Comparison of ENCODE assay signal across 12 cellular contexts in genomic region chr18:11163668-11164067, GRCh38. TPM values are rescaled to one million over a fixed set of nuclear protein-coding genes. Genes with fewer than 3 reads are reported as not detected.
DNase-seq lines count a peak whose midpoint lies in the region; ATAC-seq, FAIRE-seq and TF ChIP-seq lines count a peak whose summit lies in the region.
"Had no signal": no experiment of that assay in that cellular context is flagged by ENCODE, and none has a peak within 500 bp of the region (broad histone marks: within the 10 kb centered on the region; RNA-seq: fewer than 3 reads in every experiment).

No MANE protein-coding gene starts in this region.

- peak; percentile 74 for DNase-seq in ELF-1 (ENCODE audit: low read depth, low spot score)
- DNase-seq in Kasumi-1 (lab: John Stamatoyannopoulos, UW): peak; percentile 5 to 14
- no peak for DNase-seq in esophagus muscularis mucosa (ENCODE audit: extremely low spot score)
- DNase-seq in mucosa of descending colon: peak in 2 of 3 donors; percentile 29 to 34
- no peak for DNase-seq in frontal cortex (ENCODE audit: low spot score in 2 of 2)
- no peak for DNase-seq in activated T-cell treated with anti-CD3 and anti-CD28 coated beads, Interleukin-2, amount 50 U/mL, for 24 hours
- DNase-seq: immature natural killer cell; stimulated activated CD4-positive, alpha-beta T cell treated with anti-CD3 and anti-CD28 coated beads, Interleukin-2, amount 100 ng/mL, for 48 hours; WERI-Rb-1 had no signal

- no peak for TF ChIP-seq POLR2A in esophagus muscularis mucosa (IDR thresholded peaks at IDR 0.05; ENCODE audit: low read depth)

- TF ChIP-seq EP300 in esophagus muscularis mucosa (IDR thresholded peaks at IDR 0.05): no peak

- H3K9me3 Mint-ChIP-seq in activated T-cell treated with anti-CD3 and anti-CD28 coated beads, Interleukin-2, amount 50 U/mL, for 24 hours: no peaks in the 10 kb centered on the region

- 25% methylated on average over 4 of the region's 18 CpGs for WGBS in esophagus muscularis mucosa

- H3K27me3 ChIP-seq in esophagus muscularis mucosa: peaks cover 0 to 7% (median 0%) of the 10 kb centered on the region in 4 donors

- H3K4me3 ChIP-seq in esophagus muscularis mucosa (no peak overlapping the region), mucosa of descending colon (no peak overlapping the region)

- H3K9me3 ChIP-seq in esophagus muscularis mucosa: no peaks in the 10 kb centered on the region
- no peaks in the 10 kb centered on the region for H3K9me3 ChIP-seq in mucosa of descending colon

- no peaks in the 10 kb centered on the region for H3K36me3 ChIP-seq in esophagus muscularis mucosa
- no peaks in the 10 kb centered on the region for H3K36me3 ChIP-seq in mucosa of descending colon (ENCODE audit: low read depth)
- H3K36me3 ChIP-seq: WERI-Rb-1 had no signal

- peaks cover 19% of the 10 kb centered on the region for H3K27me3 Mint-ChIP-seq in activated T-cell treated with anti-CD3 and anti-CD28 coated beads, Interleukin-2, amount 50 U/mL, for 24 hours

- no peak overlapping the region for H3K4me3 Mint-ChIP-seq in activated T-cell treated with anti-CD3 and anti-CD28 coated beads, Interleukin-2, amount 50 U/mL, for 24 hours
- H3K4me3 Mint-ChIP-seq: brain, immature natural killer cell had no signal

- no peaks in the 10 kb centered on the region for H3K36me3 Mint-ChIP-seq in activated T-cell treated with anti-CD3 and anti-CD28 coated beads, Interleukin-2, amount 50 U/mL, for 24 hours (ENCODE audit: low read depth)
- H3K36me3 Mint-ChIP-seq: brain, immature natural killer cell had no signal

- no peaks in the 10 kb centered on the region for H3K4me1 Mint-ChIP-seq in activated T-cell treated with anti-CD3 and anti-CD28 coated beads, Interleukin-2, amount 50 U/mL, for 24 hours (ENCODE audit: low read depth)
- H3K4me1 Mint-ChIP-seq: brain, immature natural killer cell had no signal

- H3K27ac Mint-ChIP-seq in activated T-cell treated with anti-CD3 and anti-CD28 coated beads, Interleukin-2, amount 50 U/mL, for 24 hours: no peak overlapping the region
- H3K27ac Mint-ChIP-seq: brain, immature natural killer cell had no signal

- H3K27ac ChIP-seq in esophagus muscularis mucosa (replicated peaks in 1 of 4): no peak overlapping the region
- H3K27ac ChIP-seq: WERI-Rb-1 had no signal

- ATAC-seq in mucosa of descending colon: peak; percentile 58
- ATAC-seq in GM19452 (IDR thresholded peaks at IDR 0.05; ENCODE audit: unreplicated experiment): no peak
- ATAC-seq in GM18868 (IDR thresholded peaks at IDR 0.05; ENCODE audit: unreplicated experiment): no peak

- no peak for FAIRE-seq in frontal cortex (lab: Jason Lieb, UNC)

- H3K4me1 ChIP-seq in esophagus muscularis mucosa (no peaks in the 10 kb centered on the region), mucosa of descending colon (ENCODE audit: low read depth) (no peaks in the 10 kb centered on the region)

- intact Hi-C loops in esophagus muscularis mucosa (cut with DNase I): no loop called here
- intact Hi-C loops in mucosa of descending colon (cut with DNase I, micrococcal nuclease): no loop called here

- TF ChIP-seq CTCF in esophagus muscularis mucosa (IDR thresholded peaks at IDR 0.05) (peak in 2 of 3 experiments; percentile 29 to 39), mucosa of descending colon (IDR thresholded peaks at IDR 0.05) (no peak)

RNA-seq across cellular contexts. Expression of gene PIEZO2, which starts 14.3 kb away (rescaled TPM):
- total RNA-seq in esophagus muscularis mucosa (1 to 10 TPM; 2.4 to 5.2 (median 3.3) TPM), mucosa of descending colon (10 to 100 TPM in 1 of 3 donors, 1 to 10 TPM in 2; 1.0 to 18.9 (median 1.4) TPM), frontal cortex (2.4 TPM)

Comparison
In these comparisons a context has a peak if more than half of its experiments do, and no peak if none do; other contexts are left out.
1. DNase-seq: peak in ELF-1 (single experiment), Kasumi-1 (2 of 2) and mucosa of descending colon (2 of 3); none in esophagus muscularis mucosa (single experiment), frontal cortex (0 of 2) and activated T-cell treated with anti-CD3 and anti-CD28 coated beads, Interleukin-2, amount 50 U/mL, for 24 hours (single experiment).